Comparison of ENCODE assay signal across 14 cellular contexts in genomic region chr3:190058486-190059241, GRCh38.
DNase-seq lines count a peak whose midpoint lies in the region; ATAC-seq and TF ChIP-seq lines count a peak whose summit lies in the region.
"Had no signal": no experiment of that assay in that cellular context is flagged by ENCODE, and none has a peak within 500 bp of the region (broad histone marks: within the 10 kb centered on the region; RNA-seq: fewer than 3 reads in every experiment).

No MANE protein-coding gene starts in this region.

- TF ChIP-seq CTCF in heart left ventricle (IDR thresholded peaks at IDR 0.05): no peak
- TF ChIP-seq CTCF in right atrium auricular region (IDR thresholded peaks at IDR 0.05): no peak
- TF ChIP-seq CTCF in esophagus muscularis mucosa (IDR thresholded peaks at IDR 0.05): no peak
- TF ChIP-seq CTCF in neural crest cell (conservative IDR thresholded peaks at IDR 0.05): no peak
- no peak for TF ChIP-seq CTCF in vagina (IDR thresholded peaks at IDR 0.05)

- no peaks in the 10 kb centered on the region for H3K9me3 ChIP-seq in heart left ventricle
- H3K9me3 ChIP-seq in right atrium auricular region: no peaks in the 10 kb centered on the region
- H3K9me3 ChIP-seq in esophagus muscularis mucosa: no peaks in the 10 kb centered on the region
- no peaks in the 10 kb centered on the region for H3K9me3 ChIP-seq in vagina
- H3K9me3 ChIP-seq in effector memory CD4-positive, alpha-beta T cell (ENCODE audit: control insufficient read depth, low read length): no peaks in the 10 kb centered on the region
- H3K9me3 ChIP-seq: tibial artery had no signal

- no peak for TF ChIP-seq EP300 in esophagus muscularis mucosa (IDR thresholded peaks at IDR 0.05)

- DNase-seq in heart left ventricle (no peak), right atrium auricular region (ENCODE audit: low spot score) (no peak), esophagus muscularis mucosa (ENCODE audit: extremely low spot score) (no peak), neural crest cell (ENCODE audit: low read depth, low spot score) (no peak), vagina (ENCODE audit: extremely low spot score in 2 of 2) (no peak)
- DNase-seq in stimulated activated naive CD4-positive, alpha-beta T cell (lab: John Stamatoyannopoulos, UW): no peak
- no peak for DNase-seq in effector memory CD4-positive, alpha-beta T cell
- DNase-seq: activated T-cell treated with anti-CD3 and anti-CD28 coated beads for 4 hours; central memory CD4-positive, alpha-beta T cell; NCI-H2171; tibial artery had no signal

- peaks cover 0 to 21% (median 2%) of the 10 kb centered on the region in 12 donors for H3K4me1 ChIP-seq in heart left ventricle
- H3K4me1 ChIP-seq in right atrium auricular region: peaks cover 0 to 5% of the 10 kb centered on the region in 2 donors
- H3K4me1 ChIP-seq in esophagus muscularis mucosa: peaks cover 0 to 40% (median 15%) of the 10 kb centered on the region in 4 donors
- peaks cover 8% of the 10 kb centered on the region for H3K4me1 ChIP-seq in vagina
- H3K4me1 ChIP-seq in effector memory CD4-positive, alpha-beta T cell (ENCODE audit: control insufficient read depth, insufficient read depth, low read length, poor library complexity, severe bottlenecking): no peaks in the 10 kb centered on the region

- peak overlapping the region in 7 of 12 donors; percentile 6 to 46 (median 12) for H3K27ac ChIP-seq in heart left ventricle
- H3K27ac ChIP-seq in right atrium auricular region: peak overlapping the region in 1 of 2 donors; percentile 45
- peak overlapping the region in 3 of 4 donors; percentile 23 to 49 (median 26) for H3K27ac ChIP-seq in esophagus muscularis mucosa (replicated peaks in 1 of 4)
- H3K27ac ChIP-seq in vagina: peak overlapping the region; percentile 30
- H3K27ac ChIP-seq in effector memory CD4-positive, alpha-beta T cell (ENCODE audit: insufficient read depth, low read length, poor library complexity, severe bottlenecking): no peak overlapping the region
- H3K27ac ChIP-seq: tibial artery had no signal

- H3K36me3 Mint-ChIP-seq in neural crest cell (ENCODE audit: low read depth): no peaks in the 10 kb centered on the region
- H3K36me3 Mint-ChIP-seq: natural killer cell treated with Interleukin-12 subunit alpha and Interleukin-12 subunit beta and Interleukin-15 and Interleukin-18, amount 100 ng/mL, for 72 hours had no signal

- no peaks in the 10 kb centered on the region for H3K27me3 Mint-ChIP-seq in neural crest cell (ENCODE audit: low read depth)
- H3K27me3 Mint-ChIP-seq: natural killer cell treated with Interleukin-12 subunit alpha and Interleukin-12 subunit beta and Interleukin-15 and Interleukin-18, amount 100 ng/mL, for 72 hours had no signal

- TF ChIP-seq POLR2A in heart left ventricle (IDR thresholded peaks at IDR 0.05) (no peak), esophagus muscularis mucosa (IDR thresholded peaks at IDR 0.05; ENCODE audit: low read depth) (no peak), vagina (IDR thresholded peaks at IDR 0.05) (no peak)

- intact Hi-C loops in heart left ventricle (cut with DNase I): loop anchor here in 1 of 10 donors (10.0 kb wide), 1 partner anchor 56 kb away; no protein-coding TSS in a partner anchor
- intact Hi-C loops in esophagus muscularis mucosa (cut with DNase I): no loop called here
- intact Hi-C loops in vagina (cut with DNase I): loop anchor here (10.0 kb wide), 1 partner anchor 56 kb away; no protein-coding TSS in a partner anchor

- no peaks in the 10 kb centered on the region for H3K36me3 ChIP-seq in heart left ventricle
- H3K36me3 ChIP-seq in right atrium auricular region: no peaks in the 10 kb centered on the region
- no peaks in the 10 kb centered on the region for H3K36me3 ChIP-seq in esophagus muscularis mucosa
- H3K36me3 ChIP-seq in vagina: no peaks in the 10 kb centered on the region
- no peaks in the 10 kb centered on the region for H3K36me3 ChIP-seq in effector memory CD4-positive, alpha-beta T cell (ENCODE audit: control insufficient read depth, insufficient read depth, low read length)
- H3K36me3 ChIP-seq: tibial artery had no signal

- peaks cover 20% of the 10 kb centered on the region for H3K4me1 Mint-ChIP-seq in neural crest cell

- H3K27me3 ChIP-seq in heart left ventricle: no peaks in the 10 kb centered on the region
- H3K27me3 ChIP-seq in right atrium auricular region: no peaks in the 10 kb centered on the region
- no peaks in the 10 kb centered on the region for H3K27me3 ChIP-seq in esophagus muscularis mucosa
- H3K27me3 ChIP-seq in vagina: no peaks in the 10 kb centered on the region
- no peaks in the 10 kb centered on the region for H3K27me3 ChIP-seq in effector memory CD4-positive, alpha-beta T cell (replicated peaks; ENCODE audit: control insufficient read depth, insufficient read depth, low read length, poor library complexity, severe bottlenecking)
- H3K27me3 ChIP-seq: tibial artery had no signal

- H3K9me3 Mint-ChIP-seq in neural crest cell: no peaks in the 10 kb centered on the region

- H3K4me3 Mint-ChIP-seq in neural crest cell: no peak overlapping the region
- H3K4me3 Mint-ChIP-seq: natural killer cell treated with Interleukin-12 subunit alpha and Interleukin-12 subunit beta and Interleukin-15 and Interleukin-18, amount 100 ng/mL, for 72 hours had no signal

- H3K27ac Mint-ChIP-seq in neural crest cell (ENCODE audit: unreplicated experiment): peak overlapping the region; percentile 91
- H3K27ac Mint-ChIP-seq: natural killer cell treated with Interleukin-12 subunit alpha and Interleukin-12 subunit beta and Interleukin-15 and Interleukin-18, amount 100 ng/mL, for 72 hours had no signal

- ATAC-seq in heart left ventricle: peak in 3 of 4 donors; percentile 25 to 54 (median 52)
- ATAC-seq in GM21423 (IDR thresholded peaks at IDR 0.05; ENCODE audit: unreplicated experiment): no peak
- ATAC-seq: K562; natural killer cell treated with Interleukin-12 subunit alpha and Interleukin-12 subunit beta and Interleukin-15 and Interleukin-18, amount 100 ng/mL, for 72 hours had no signal

- WGBS in heart left ventricle, 4 donors: 48 to 61% (median 52%) methylated on average over 4 of the region's 4 CpGs
- WGBS in esophagus muscularis mucosa: 57% methylated on average over 4 of the region's 4 CpGs

- H3K4me3 ChIP-seq in heart left ventricle: no peak overlapping the region
- H3K4me3 ChIP-seq in right atrium auricular region: no peak overlapping the region
- H3K4me3 ChIP-seq in esophagus muscularis mucosa: no peak overlapping the region
- no peak overlapping the region for H3K4me3 ChIP-seq in vagina
- H3K4me3 ChIP-seq in effector memory CD4-positive, alpha-beta T cell (ENCODE audit: insufficient read depth, low read depth, low read length, poor library complexity, severe bottlenecking): no peak overlapping the region
- H3K4me3 ChIP-seq: K562, tibial artery had no signal
